23 cellular contexts compared by ENCODE assay signal in the genomic region with DNA sequence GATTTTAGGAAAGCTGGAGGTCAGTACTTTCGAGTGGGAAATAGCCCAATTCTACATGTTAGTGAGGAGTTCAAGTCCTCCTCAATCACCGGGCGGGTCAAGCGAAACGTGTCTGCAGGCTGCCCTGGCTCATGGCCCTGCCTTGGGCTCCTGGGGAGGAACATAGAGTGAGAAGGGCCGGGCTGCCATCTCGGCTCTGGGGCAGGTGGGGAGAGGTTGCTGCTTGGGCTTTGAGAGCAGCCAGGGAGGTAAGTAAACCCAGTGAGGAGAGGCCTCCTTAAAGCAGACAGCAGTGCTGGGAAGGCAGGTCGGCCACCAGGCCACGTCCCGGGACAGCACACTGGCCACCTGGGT.
"Had no signal": no experiment of that assay in that cellular context is flagged by ENCODE, and none has a peak within 500 bp of the region (broad histone marks: within the 10 kb centered on the region; RNA-seq: fewer than 3 reads in every experiment).

No MANE protein-coding gene starts in this region.

- H3K27ac ChIP-seq: esophagus squamous epithelium, gastroesophageal sphincter, neutrophil, spleen, stomach, thoracic aorta, transverse colon had no signal

- H3K4me1 ChIP-seq: esophagus squamous epithelium, gastroesophageal sphincter, stomach, transverse colon had no signal

- H3K4me3 Mint-ChIP-seq: immature natural killer cell, nephron had no signal

- ATAC-seq: gastroesophageal sphincter, left cardiac atrium had no signal

- H3K27ac Mint-ChIP-seq: nephron had no signal

- H3K4me1 Mint-ChIP-seq: immature natural killer cell, nephron had no signal

- H3K4me3 ChIP-seq: esophagus squamous epithelium, gastroesophageal sphincter, lung, spleen, stomach, thoracic aorta, transverse colon had no signal

- DNase-seq: cortex of kidney; effector memory CD4-positive, alpha-beta T cell; esophagus squamous epithelium; foreskin fibroblast; glutamatergic neuron; immature natural killer cell; kidney; left cardiac atrium; left ventricle myocardium superior; midbrain; spleen; stimulated activated CD4-positive, alpha-beta T cell treated with anti-CD3 and anti-CD28 coated beads, Interleukin-15, amount 100 ng/mL, for 24 hours; stimulated activated CD4-positive, alpha-beta T cell treated with anti-CD3 and anti-CD28 coated beads, Interleukin-1b, Interleukin-23, amount 100 ng/mL, for 48 hours; stimulated activated CD4-positive, alpha-beta T cell treated with anti-CD3 and anti-CD28 coated beads, Interleukin-4, amount 100 ng/mL, for 24 hours; stimulated activated naive CD4-positive, alpha-beta T cell; stomach; substantia nigra; transverse colon had no signal

- H3K9me3 ChIP-seq: esophagus squamous epithelium, gastroesophageal sphincter, neutrophil, spleen, stomach, thoracic aorta, transverse colon had no signal

- H3K9me3 Mint-ChIP-seq: immature natural killer cell, nephron had no signal

- H3K27me3 ChIP-seq: esophagus squamous epithelium, gastroesophageal sphincter, neutrophil, spleen, stomach, transverse colon had no signal
